ENCODE assay signal across 1 cellular context in the genomic region with DNA sequence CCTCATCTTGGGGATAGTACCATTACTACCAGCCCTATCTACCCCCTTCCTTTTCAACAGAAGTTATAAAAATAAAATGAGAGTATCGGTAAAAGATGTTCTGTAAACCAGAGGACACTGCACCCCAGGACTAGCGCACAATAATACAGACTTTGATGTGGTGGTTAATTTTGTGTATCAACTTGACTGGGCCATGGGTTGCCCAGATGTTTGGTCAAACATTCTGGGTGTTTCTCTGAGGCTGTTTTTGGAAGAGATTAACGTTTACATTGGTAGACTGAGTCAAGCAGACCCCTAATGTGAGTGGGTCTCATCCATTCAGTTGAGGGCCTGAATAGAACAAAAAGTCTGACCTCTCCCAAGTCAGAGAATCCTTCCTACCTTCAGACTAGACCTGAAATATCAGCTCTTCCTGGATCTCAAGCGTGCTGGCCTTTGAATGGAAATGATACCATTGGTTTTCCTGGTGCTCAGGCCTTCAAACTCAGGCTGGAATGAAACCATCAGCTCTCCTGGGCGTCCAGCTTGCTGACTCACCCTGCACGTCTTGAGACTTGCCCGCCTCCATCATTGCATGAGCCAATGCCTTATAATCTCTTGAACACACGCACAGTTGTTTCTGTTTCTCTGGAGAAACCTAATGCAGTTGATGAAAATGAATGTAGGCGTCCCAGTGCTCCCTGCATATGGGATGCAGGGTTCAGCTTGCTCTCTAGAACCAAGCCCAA.
TF ChIP-seq lines count a peak whose summit lies in the region.

No MANE protein-coding gene starts in this region.

TF ChIP-seq in IMR-90, 13 proteins besides CTCF, POLR2A, EP300 and RAD21:
- peak; percentile 23; the same call in 1 of the 2 replicates for TF ChIP-seq NFE2L2 (IDR thresholded peaks at IDR 0.05; ENCODE audit: low read depth, low read length)
- no peak for TF ChIP-seq SMC3 (IDR thresholded peaks at IDR 0.05; ENCODE audit: low read depth, low read length)
TF ChIP-seq in IMR-90: peak in this region for 1.
